16 cellular contexts compared by ENCODE assay signal in the genomic region with DNA sequence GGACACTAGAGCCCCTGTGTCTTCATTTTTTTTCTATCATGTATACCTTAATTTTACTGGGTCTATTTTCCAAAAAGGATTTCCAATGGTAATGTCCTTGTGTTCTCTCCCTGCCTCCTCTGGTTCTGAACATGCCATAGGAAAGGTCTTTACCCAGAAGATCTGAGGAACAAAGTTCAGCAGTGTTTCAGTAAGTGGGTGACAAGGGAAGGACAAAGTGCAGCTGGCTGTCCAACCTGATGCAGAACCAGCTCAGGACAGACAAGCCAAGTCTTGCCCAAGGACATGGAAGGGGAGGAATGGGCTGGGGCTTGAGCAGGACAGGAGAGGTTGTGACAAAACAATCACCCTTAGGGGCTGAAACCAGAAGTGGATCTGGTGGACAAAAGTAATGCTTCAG.
DNase-seq lines count a peak whose midpoint lies in the region; ATAC-seq, FAIRE-seq and TF ChIP-seq lines count a peak whose summit lies in the region.
"Had no signal": no experiment of that assay in that cellular context is flagged by ENCODE, and none has a peak within 500 bp of the region (broad histone marks: within the 10 kb centered on the region; RNA-seq: fewer than 3 reads in every experiment).

No MANE protein-coding gene starts in this region.

- no peaks in the 10 kb centered on the region for H3K79me2 ChIP-seq in Loucy (ENCODE audit: insufficient read depth, low read length)

- no peaks in the 10 kb centered on the region for H4K20me1 ChIP-seq in Loucy (ENCODE audit: insufficient read depth, low read length, poor library complexity, severe bottlenecking)

- FAIRE-seq in small intestine (lab: Jason Lieb, UNC), result no peak
- FAIRE-seq: A204.1, GM12878, GM18507 had no signal

- H2AFZ ChIP-seq in Loucy (ENCODE audit: low read length), result 0 out of 2 replicates have a peak overlapping the region, but pooled peaks have one; percentile 39
- H2AFZ ChIP-seq: GM23338 had no signal

- H3K4me1 ChIP-seq in Loucy (ENCODE audit: insufficient read depth, low read length, poor library complexity, severe bottlenecking) (no peaks in the 10 kb centered on the region), right lobe of liver (peaks cover 0 to 11% (median 5%) of the 10 kb centered on the region in 4 donors), small intestine (ENCODE audit: control insufficient read depth in 2 of 2, insufficient read depth in 1 of 2, low read depth in 1 of 2, low read length in 1 of 2) (no peaks in the 10 kb centered on the region), tibial nerve (peaks cover 0 to 9% (median 0%) of the 10 kb centered on the region in 4 donors), spleen (no peaks in the 10 kb centered on the region)

- no peak overlapping the region for H3K9ac ChIP-seq in Loucy (ENCODE audit: low read depth, low read length, poor library complexity, severe bottlenecking)

- DNase-seq in epithelial cell of esophagus (ENCODE audit: low read depth) (peak; percentile 27), right lobe of liver (peak in 2 of 3 donors; percentile 72 to 81), small intestine (peak; percentile 61), tibial nerve (ENCODE audit: low spot score in 2 of 2) (no peak), spleen (no peak), T-helper 2 cell (no peak)
- DNase-seq: C1 segment of cervical spinal cord; Calu3; CD4-positive, alpha-beta T cell; DMS 273 treated with DMSO at 0.1 percent for 48 hours; H7 had no signal

- H3K4me3 ChIP-seq in Loucy (ENCODE audit: low read length, poor library complexity, severe bottlenecking), result no peak overlapping the region
- H3K4me3 ChIP-seq in epithelial cell of esophagus (ENCODE audit: low read length), result no peak overlapping the region
- H3K4me3 ChIP-seq in right lobe of liver, result no peak overlapping the region
- no peak overlapping the region for H3K4me3 ChIP-seq in small intestine (ENCODE audit: low read depth in 1 of 2, low read length in 2 of 2)
- H3K4me3 ChIP-seq in tibial nerve, result no peak overlapping the region
- no peak overlapping the region for H3K4me3 ChIP-seq in spleen
- H3K4me3 ChIP-seq: GM12878, GM23338 had no signal

- H3K27me3 ChIP-seq in Loucy (ENCODE audit: insufficient read depth, low read length, poor library complexity, severe bottlenecking) (no peaks in the 10 kb centered on the region), right lobe of liver (no peaks in the 10 kb centered on the region), small intestine (ENCODE audit: control insufficient read depth in 2 of 2, insufficient read depth in 2 of 2, low read length in 2 of 2) (no peaks in the 10 kb centered on the region), tibial nerve (no peaks in the 10 kb centered on the region), spleen (replicated peaks in 1 of 7) (no peaks in the 10 kb centered on the region)

- no peaks in the 10 kb centered on the region for H3F3A ChIP-seq in Loucy (ENCODE audit: low read depth)

- no peaks in the 10 kb centered on the region for H3K9me2 ChIP-seq in Loucy (replicated peaks; ENCODE audit: low read depth, low read length)

- ATAC-seq in right lobe of liver, result peak; percentile 88 to 93 (median 92)
- ATAC-seq: GM12878, GM23338 had no signal

- H3K9me3 ChIP-seq in Loucy (ENCODE audit: insufficient read depth, low read depth, low read length) (no peaks in the 10 kb centered on the region), right lobe of liver (no peaks in the 10 kb centered on the region), small intestine (ENCODE audit: control insufficient read depth, low read depth) (no peaks in the 10 kb centered on the region), tibial nerve (no peaks in the 10 kb centered on the region), spleen (no peaks in the 10 kb centered on the region)

- H3K27ac ChIP-seq in right lobe of liver (peak overlapping the region in 1 of 3 donors; percentile 24), small intestine (ENCODE audit: low read depth in 1 of 2, low read length in 1 of 2) (no peak overlapping the region), tibial nerve (no peak overlapping the region), spleen (no peak overlapping the region)

- TF ChIP-seq EP300 in tibial nerve (IDR thresholded peaks at IDR 0.05), result no peak

- H3K4me2 ChIP-seq in Loucy (ENCODE audit: low read depth, low read length, poor library complexity, severe bottlenecking), result no peak overlapping the region
- H3K4me2 ChIP-seq: GM23338 had no signal

- TF ChIP-seq POLR2A in right lobe of liver (IDR thresholded peaks at IDR 0.05) (no peak), tibial nerve (IDR thresholded peaks at IDR 0.05) (no peak), spleen (IDR thresholded peaks at IDR 0.05) (no peak)

- H3K36me3 ChIP-seq in Loucy (ENCODE audit: insufficient read depth, low read length) (no peaks in the 10 kb centered on the region), right lobe of liver (no peaks in the 10 kb centered on the region), small intestine (ENCODE audit: control insufficient read depth in 2 of 2, insufficient read depth in 2 of 2, low read length in 2 of 2) (no peaks in the 10 kb centered on the region), tibial nerve (no peaks in the 10 kb centered on the region), spleen (no peaks in the 10 kb centered on the region)

- intact Hi-C loops in right lobe of liver (cut with DNase I), result loop anchor here in 1 of 2 donors (10.0 kb wide), 1 partner anchor 350 kb away; no protein-coding TSS in a partner anchor
- intact Hi-C loops in spleen (cut with DNase I; ENCODE audit: low total_unique reads), result loop anchor here (5.0 kb wide), 1 partner anchor 348 kb away; no protein-coding TSS in a partner anchor

- TF ChIP-seq CTCF in Loucy (conservative IDR thresholded peaks at IDR 0.05; ENCODE audit: low read length) (no peak), epithelial cell of esophagus (IDR thresholded peaks at IDR 0.05; ENCODE audit: insufficient read depth, low read depth, low read length, missing control alignments) (no peak), right lobe of liver (IDR thresholded peaks at IDR 0.05) (no peak), tibial nerve (IDR thresholded peaks at IDR 0.05) (no peak), spleen (IDR thresholded peaks at IDR 0.05 in 8 of 11, conservative IDR thresholded peaks at IDR 0.05 in 3 of 11) (no peak)

Comparison
In these comparisons a context has a peak if more than half of its experiments do, and no peak if none do; other contexts are left out.
1. DNase-seq: peak in epithelial cell of esophagus (single experiment), right lobe of liver (2 of 3) and small intestine (single experiment); none in tibial nerve (0 of 2), spleen (single experiment) and T-helper 2 cell (0 of 5).